ENCODE assay signal across 9 cellular contexts in genomic region chr4:40192286-40193017, GRCh38. TPM values are rescaled to one million over a fixed set of nuclear protein-coding genes. Genes with fewer than 3 reads are reported as not detected.
DNase-seq lines count a peak whose midpoint lies in the region; ATAC-seq and TF ChIP-seq lines count a peak whose summit lies in the region.
"Had no signal": no experiment of that assay in that cellular context is flagged by ENCODE, and none has a peak within 500 bp of the region (broad histone marks: within the 10 kb centered on the region; RNA-seq: fewer than 3 reads in every experiment).

No MANE protein-coding gene starts in this region.

- CTCF ChIA-PET in CD4-positive, alpha-beta T cell (lab: Charles Lee) = interaction anchor here (0.9 to 3.5 kb wide), 4 partner anchors 35 to 134 kb away, joined by 3 to 19 read pairs (median 4); no protein-coding TSS in a partner anchor
- CTCF ChIA-PET in GM10248 (lab: Yijun Ruan, JAX) = interaction anchor here (0.9 to 4.5 kb wide), 5 partner anchors 10 to 125 kb away, joined by 3 to 14 read pairs (median 4); no protein-coding TSS in a partner anchor

- H3K4me3 Mint-ChIP-seq in CD4-positive, alpha-beta T cell = peak overlapping the region; percentile 94
- H3K4me3 Mint-ChIP-seq in activated naive CD8-positive, alpha-beta T cell treated with anti-CD3 and anti-CD28 coated beads, Interleukin-2, amount 10 ng/mL, durations not matched to agents 7 days and 5 days = peak overlapping the region; percentile 93

- POLR2A ChIA-PET in CD4-positive, alpha-beta T cell (lab: Charles Lee) = interaction anchor here (0.7 to 11.6 kb wide), 17 partner anchors 7 to 136 kb away, joined by 3 to 156 read pairs (median 7); partner anchors contain the start of gene N4BP2
- POLR2A ChIA-PET in activated naive CD8-positive, alpha-beta T cell treated with anti-CD3 and anti-CD28 coated beads, Interleukin-2, amount 10 ng/mL, durations not matched to agents 7 days and 5 days (lab: Charles Lee) = interaction anchor here (0.8 to 11.8 kb wide), 15 partner anchors 5 to 135 kb away, joined by 3 to 146 read pairs (median 12); partner anchors contain the start of genes N4BP2 and RHOH
- POLR2A ChIA-PET in GM10248 (lab: Yijun Ruan, JAX) = interaction anchor here (0.5 to 0.7 kb wide), 3 partner anchors 23 to 43 kb away, joined by 3 read pairs; no protein-coding TSS in a partner anchor

- no peak for DNase-seq in CD4-positive, alpha-beta T cell
- no peak for DNase-seq in activated naive CD8-positive, alpha-beta T cell treated with anti-CD3 and anti-CD28 coated beads, Interleukin-2, amount 10 ng/mL, durations not matched to agents 7 days and 5 days
- DNase-seq in GM13977 (ENCODE audit: low spot score) (no peak), NCI-H2227 (lab: John Stamatoyannopoulos, UW; ENCODE audit: unreplicated experiment) (no peak), GM10248 (ENCODE audit: extremely low spot score) (no peak)
- no peak for DNase-seq in effector CD4-positive, alpha-beta T cell

- in situ Hi-C loops in GM13977 (cut with MboI; ENCODE audit: low pct_unique_long_range_greater_than_20kb, low sequenced_read_pairs, unreplicated experiment) = no loop called here

- no peaks in the 10 kb centered on the region for H3K9me3 Mint-ChIP-seq in CD4-positive, alpha-beta T cell
- H3K9me3 Mint-ChIP-seq in activated naive CD8-positive, alpha-beta T cell treated with anti-CD3 and anti-CD28 coated beads, Interleukin-2, amount 10 ng/mL, durations not matched to agents 7 days and 5 days = no peaks in the 10 kb centered on the region

- H3K36me3 Mint-ChIP-seq in CD4-positive, alpha-beta T cell (ENCODE audit: low read depth) = peaks cover 25% of the 10 kb centered on the region
- peaks cover 12% of the 10 kb centered on the region for H3K36me3 Mint-ChIP-seq in activated naive CD8-positive, alpha-beta T cell treated with anti-CD3 and anti-CD28 coated beads, Interleukin-2, amount 10 ng/mL, durations not matched to agents 7 days and 5 days

- H3K27ac ChIP-seq in CD4-positive, alpha-beta T cell (ENCODE audit: low read depth, low read length) = peak overlapping the region; percentile 99

- H3K27ac Mint-ChIP-seq in CD4-positive, alpha-beta T cell = peak overlapping the region; percentile 99
- H3K27ac Mint-ChIP-seq in activated naive CD8-positive, alpha-beta T cell treated with anti-CD3 and anti-CD28 coated beads, Interleukin-2, amount 10 ng/mL, durations not matched to agents 7 days and 5 days = peak overlapping the region; percentile 97

- peaks cover 79% of the 10 kb centered on the region for H3K4me1 Mint-ChIP-seq in CD4-positive, alpha-beta T cell (ENCODE audit: low read depth)
- H3K4me1 Mint-ChIP-seq in activated naive CD8-positive, alpha-beta T cell treated with anti-CD3 and anti-CD28 coated beads, Interleukin-2, amount 10 ng/mL, durations not matched to agents 7 days and 5 days = peaks cover 66% of the 10 kb centered on the region

- peaks cover 5% of the 10 kb centered on the region for H3K27me3 Mint-ChIP-seq in CD4-positive, alpha-beta T cell
- no peaks in the 10 kb centered on the region for H3K27me3 Mint-ChIP-seq in activated naive CD8-positive, alpha-beta T cell treated with anti-CD3 and anti-CD28 coated beads, Interleukin-2, amount 10 ng/mL, durations not matched to agents 7 days and 5 days

- no peak for TF ChIP-seq CTCF in CD4-positive, alpha-beta T cell (IDR thresholded peaks at IDR 0.05)
- TF ChIP-seq CTCF in GM13977 (IDR thresholded peaks at IDR 0.05; ENCODE audit: extremely low read depth, insufficient read depth, missing control alignments) = no peak
- TF ChIP-seq CTCF in GM10248 (IDR thresholded peaks at IDR 0.05; ENCODE audit: control extremely low read depth, extremely low read depth, low read depth, missing control alignments) = no peak

- H3K9me3 ChIP-seq in CD4-positive, alpha-beta T cell (ENCODE audit: control insufficient read depth, low read length) = no peaks in the 10 kb centered on the region

- intact Hi-C loops in CD4-positive, alpha-beta T cell (cut with DNase I, micrococcal nuclease) = loop anchor here (5.0 kb wide), 2 partner anchors 40 to 135 kb away; partner anchors contain the start of gene N4BP2 (in 1 of the 2)

- no peak for ATAC-seq in CD4-positive, alpha-beta T cell (ENCODE audit: poor library complexity)
- peak; percentile 37 for ATAC-seq in GM19025 (IDR thresholded peaks at IDR 0.05; ENCODE audit: low read depth, unreplicated experiment)
- ATAC-seq in HG03108 (IDR thresholded peaks at IDR 0.05; ENCODE audit: unreplicated experiment) = peak; percentile 37
- no peak for ATAC-seq in activated naive CD8-positive, alpha-beta T cell treated with anti-CD3 and anti-CD28 coated beads, Interleukin-2, amount 10 ng/mL, durations not matched to agents 7 days and 5 days (ENCODE audit: low read depth)

- H3K27me3 ChIP-seq in CD4-positive, alpha-beta T cell (ENCODE audit: control insufficient read depth, insufficient read depth, low read length) = no peaks in the 10 kb centered on the region

RNA-seq across cellular contexts. Expression of gene RHOH, which starts 4.4 kb away (rescaled TPM):
- 100 to 1,000 TPM; 302 to 317 TPM for total RNA-seq in CD4-positive, alpha-beta T cell
- 100 to 1,000 TPM; 187 to 190 TPM for total RNA-seq in activated naive CD8-positive, alpha-beta T cell treated with anti-CD3 and anti-CD28 coated beads, Interleukin-2, amount 10 ng/mL, durations not matched to agents 7 days and 5 days
- total RNA-seq: RPMI7951 had no signal

Comparison
In these comparisons a context has a peak if more than half of its experiments do, and no peak if none do; other contexts are left out.
1. ATAC-seq: peak in GM19025 (single experiment) and HG03108 (single experiment); none in CD4-positive, alpha-beta T cell (single experiment) and activated naive CD8-positive, alpha-beta T cell treated with anti-CD3 and anti-CD28 coated beads, Interleukin-2, amount 10 ng/mL, durations not matched to agents 7 days and 5 days (single experiment).